ENCODE assay signal across 8 cellular contexts in genomic region chr6:109117346-109118035, GRCh38. TPM values are rescaled to one million over a fixed set of nuclear protein-coding genes. Genes with fewer than 3 reads are reported as not detected.
DNase-seq lines count a peak whose midpoint lies in the region; ATAC-seq and TF ChIP-seq lines count a peak whose summit lies in the region.
"Had no signal": no experiment of that assay in that cellular context is flagged by ENCODE, and none has a peak within 500 bp of the region (broad histone marks: within the 10 kb centered on the region; RNA-seq: fewer than 3 reads in every experiment).

No MANE protein-coding gene starts in this region.

- no peaks in the 10 kb centered on the region for H3K9me2 ChIP-seq in SU-DHL-6 (replicated peaks; ENCODE audit: insufficient read depth, low read length)

- no peak overlapping the region for H3K9ac ChIP-seq in SU-DHL-6 (ENCODE audit: low read length)

- no peak overlapping the region for H2AFZ ChIP-seq in SU-DHL-6 (ENCODE audit: low read depth, low read length, severe bottlenecking)

- no peaks in the 10 kb centered on the region for H3F3A ChIP-seq in SU-DHL-6 (ENCODE audit: insufficient read depth)

- DNase-seq in sciatic nerve (ENCODE audit: low spot score) (no peak), activated gamma-delta T cell (lab: John Stamatoyannopoulos, UW) (no peak), islet precursor cell (no peak), SW 1271 (lab: John Stamatoyannopoulos, UW) (no peak)
- DNase-seq: T-helper 9 cell had no signal

- H3K4me3 ChIP-seq in SU-DHL-6 (ENCODE audit: insufficient read depth, low read length, poor library complexity, severe bottlenecking) = no peak overlapping the region

- H3K79me2 ChIP-seq in SU-DHL-6 (ENCODE audit: insufficient read depth, low read length) = peaks cover 24% of the 10 kb centered on the region; the same call in 1 of the 2 replicates

- peak overlapping the region; percentile 7; the same call in 1 of the 2 replicates for H3K27ac ChIP-seq in SU-DHL-6 (ENCODE audit: low read depth, low read length)

- H3K36me3 ChIP-seq in SU-DHL-6 (ENCODE audit: low read length) = no peaks in the 10 kb centered on the region

- no peaks in the 10 kb centered on the region for H3K9me3 ChIP-seq in SU-DHL-6 (ENCODE audit: insufficient read depth, low read length)

- peak; percentile 75 for ATAC-seq in GM19324 (IDR thresholded peaks at IDR 0.05; ENCODE audit: low FRiP score, unreplicated experiment)
- ATAC-seq in HG03108 (IDR thresholded peaks at IDR 0.05; ENCODE audit: unreplicated experiment) = peak; percentile 91
- ATAC-seq in sciatic nerve = peak; percentile 24

- H3K4me2 ChIP-seq in SU-DHL-6 (ENCODE audit: low read depth, low read length, poor library complexity, severe bottlenecking) = peak overlapping the region; percentile 29

- H4K20me1 ChIP-seq in SU-DHL-6 (ENCODE audit: low read depth, low read length) = peaks cover 18% of the 10 kb centered on the region

- intact Hi-C loops in sciatic nerve (cut with DNase I) = no loop called here

- no peak for TF ChIP-seq CTCF in SU-DHL-6 (IDR thresholded peaks at IDR 0.05; ENCODE audit: insufficient read depth, low read length, poor library complexity, severe bottlenecking)

- no peaks in the 10 kb centered on the region for H3K27me3 ChIP-seq in SU-DHL-6 (ENCODE audit: low read length)

RNA-seq across cellular contexts. Expression of gene CEP57L1, which starts 22.2 kb away (rescaled TPM):
- 20.8 TPM for total RNA-seq in sciatic nerve

RNA-seq across cellular contexts. Expression of gene SESN1, which starts 22.8 kb away (rescaled TPM):
- total RNA-seq in sciatic nerve = 38.1 TPM

Comparison
In these comparisons a context has a peak if more than half of its experiments do, and no peak if none do; other contexts are left out.
1. ATAC-seq: peak in every context shown above with its lines; median percentile 91 in HG03108; 75 in GM19324; 24 in sciatic nerve.